28 cellular contexts compared by ENCODE assay signal in genomic region chr14:102111101-102111500, GRCh38.
"Had no signal": no experiment of that assay in that cellular context is flagged by ENCODE, and none has a peak within 500 bp of the region (broad histone marks: within the 10 kb centered on the region; RNA-seq: fewer than 3 reads in every experiment).

No MANE protein-coding gene starts in this region.

- H3K9me3 ChIP-seq: heart left ventricle, lower lobe of right lung, neutrophil, ovary, prostate gland, vagina had no signal

- DNase-seq: heart left ventricle; hypothalamus; islet precursor cell; left colon; left lung; lower lobe of right lung; mammary epithelial cell; mesenchymal stem cell; naive B cell; natural killer cell; nephron progenitor cell; occipital lobe; ovary; retina; right cardiac atrium; small intestine; stimulated activated CD4-positive, alpha-beta T cell treated with anti-CD3 and anti-CD28 coated beads, Interleukin-1b, Interleukin-23, amount 100 ng/mL, for 48 hours; stimulated activated CD4-positive, alpha-beta T cell treated with anti-CD3 and anti-CD28 coated beads, Interleukin-2, amount 100 ng/mL, for 48 hours; stimulated activated CD4-positive, alpha-beta T cell treated with anti-CD3 and anti-CD28 coated beads, Interleukin-4, amount 100 ng/mL, for 4 hours; stimulated activated CD8-positive, alpha-beta memory T cell treated with anti-CD3 and anti-CD28 coated beads, Interleukin-4, amount 100 ng/mL, for 48 hours; stimulated activated naive CD4-positive, alpha-beta T cell treated with Interleukin-2 at 50 U/mL for 16 hours; stimulated activated naive CD8-positive, alpha-beta T cell treated with anti-CD3 and anti-CD28 coated beads, Interleukin-15, amount 100 ng/mL, for 72 hours; substantia nigra had no signal

- H3K27me3 ChIP-seq: heart left ventricle, left lung, neural progenitor cell, neutrophil, ovary, tibial nerve, vagina had no signal

- H3K4me1 ChIP-seq: heart left ventricle, lower lobe of right lung, neural progenitor cell, prostate gland, tibial nerve, vagina had no signal

- H3K4me3 ChIP-seq: heart left ventricle, left lung, lower lobe of right lung, neural progenitor cell, ovary, prostate gland, tibial nerve, vagina had no signal

- H3K9ac ChIP-seq: neural progenitor cell had no signal

- H3K27ac ChIP-seq: heart left ventricle, left lung, lower lobe of right lung, neural progenitor cell, neutrophil, ovary, prostate gland, tibial nerve, vagina had no signal

- H3K36me3 ChIP-seq: heart left ventricle, left lung, lower lobe of right lung, neural progenitor cell, neutrophil, ovary, prostate gland, vagina had no signal

- FAIRE-seq: small intestine had no signal
